8 cellular contexts compared by ENCODE assay signal in the genomic region with DNA sequence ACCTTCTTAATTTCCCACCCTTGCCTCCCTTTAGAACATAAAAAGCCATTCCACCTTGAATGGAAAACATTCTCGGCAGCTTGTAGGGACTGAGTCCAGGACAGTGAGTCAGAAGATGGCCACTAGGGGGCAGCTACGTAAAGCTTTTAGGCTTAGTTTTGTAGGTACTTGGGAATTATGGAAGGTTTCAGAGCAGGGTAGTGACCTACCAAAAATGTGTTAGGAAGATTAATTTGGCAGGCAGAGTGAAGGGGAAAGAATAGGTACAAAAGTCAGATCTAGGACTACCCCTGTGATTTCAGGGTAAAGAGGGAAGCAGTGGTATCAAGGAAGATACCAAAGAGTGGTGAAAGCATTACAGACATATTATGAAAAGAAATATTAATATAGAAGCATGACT.
DNase-seq lines count a peak whose midpoint lies in the region; ATAC-seq and TF ChIP-seq lines count a peak whose summit lies in the region.

No MANE protein-coding gene starts in this region.

- H3K27me3 ChIP-seq in right atrium auricular region, result no peaks in the 10 kb centered on the region
- H3K27me3 ChIP-seq in sigmoid colon, result no peaks in the 10 kb centered on the region

- no peaks in the 10 kb centered on the region for H3K36me3 ChIP-seq in right atrium auricular region
- no peaks in the 10 kb centered on the region for H3K36me3 ChIP-seq in sigmoid colon

- WGBS in sigmoid colon, 2 donors, result 4 to 13% methylated on average over 2 of the region's 2 CpGs

- peak; percentile 89 for DNase-seq in COLO668 (lab: John Stamatoyannopoulos, UW; ENCODE audit: unreplicated experiment)
- peak; percentile 37 for DNase-seq in NCI-H345 treated with DMSO at 0.1 percent for 48 hours (lab: John Stamatoyannopoulos, UW; ENCODE audit: unreplicated experiment)
- peak; percentile 37 to 50 for DNase-seq in activated T-cell treated with anti-CD3 and anti-CD28 coated beads, Interleukin-2, amount 50 U/mL, for 48 hours
- peak; percentile 85 for DNase-seq in right atrium auricular region (ENCODE audit: low spot score)
- DNase-seq in sigmoid colon, result peak; percentile 81

- peak; percentile 62 for ATAC-seq in GM18870 (IDR thresholded peaks at IDR 0.05; ENCODE audit: unreplicated experiment)
- peak; percentile 81 for ATAC-seq in HG03159 (IDR thresholded peaks at IDR 0.05; ENCODE audit: unreplicated experiment)
- no peak for ATAC-seq in GM18873 (IDR thresholded peaks at IDR 0.05; ENCODE audit: low FRiP score, unreplicated experiment)

- no peak for TF ChIP-seq POLR2A in sigmoid colon (IDR thresholded peaks at IDR 0.05)

- intact Hi-C loops in sigmoid colon (cut with DNase I), result loop anchor here (10.0 kb wide), 1 partner anchor 665 kb away; a partner anchor contains a TSS

- no peak overlapping the region for H3K27ac ChIP-seq in right atrium auricular region
- H3K27ac ChIP-seq in sigmoid colon, result no peak overlapping the region

- no peaks in the 10 kb centered on the region for H3K4me1 ChIP-seq in right atrium auricular region
- no peaks in the 10 kb centered on the region for H3K4me1 ChIP-seq in sigmoid colon

- no peak for TF ChIP-seq EP300 in sigmoid colon (IDR thresholded peaks at IDR 0.05)

- peaks cover 0 to 12% of the 10 kb centered on the region in 2 donors for H3K9me3 ChIP-seq in right atrium auricular region
- no peaks in the 10 kb centered on the region for H3K9me3 ChIP-seq in sigmoid colon

- H3K4me3 ChIP-seq in right atrium auricular region (no peak overlapping the region), sigmoid colon (no peak overlapping the region)

- TF ChIP-seq CTCF in right atrium auricular region (IDR thresholded peaks at IDR 0.05) (peak; percentile 75 to 87), sigmoid colon (IDR thresholded peaks at IDR 0.05) (peak in 3 of 4 experiments; percentile 60 to 66 (median 63))

Comparison
In these comparisons a context has a peak if more than half of its experiments do, and no peak if none do; other contexts are left out.
1. DNase-seq: peak in every context shown above with its lines; median percentile 89 in COLO668; 85 in right atrium auricular region; 81 in sigmoid colon; 44 in activated T-cell treated with anti-CD3 and anti-CD28 coated beads, Interleukin-2, amount 50 U/mL, for 48 hours; 37 in NCI-H345 treated with DMSO at 0.1 percent for 48 hours.